Comparison of ENCODE assay signal across 1 cellular context in genomic region chr3:51637941-51638471, GRCh38.
TF ChIP-seq lines count a peak whose summit lies in the region.

No MANE protein-coding gene starts in this region.

TF ChIP-seq in HepG2, 621 proteins besides CTCF, POLR2A, EP300 and RAD21 (continued from another document and continues in another):
- TF ChIP-seq, protein P1, sequence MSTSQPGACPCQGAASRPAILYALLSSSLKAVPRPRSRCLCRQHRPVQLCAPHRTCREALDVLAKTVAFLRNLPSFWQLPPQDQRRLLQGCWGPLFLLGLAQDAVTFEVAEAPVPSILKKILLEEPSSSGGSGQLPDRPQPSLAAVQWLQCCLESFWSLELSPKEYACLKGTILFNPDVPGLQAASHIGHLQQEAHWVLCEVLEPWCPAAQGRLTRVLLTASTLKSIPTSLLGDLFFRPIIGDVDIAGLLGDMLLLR (CRISPR knock-in tag; IDR thresholded peaks at IDR 0.05) = no peak
- no peak for TF ChIP-seq SMARCC2 (IDR thresholded peaks at IDR 0.05)
- 0 out of 2 replicates have a peak, but pooled peaks have one; percentile 29 for TF ChIP-seq ZNF792 (CRISPR knock-in tag; IDR thresholded peaks at IDR 0.05)
- TF ChIP-seq, protein P2, sequence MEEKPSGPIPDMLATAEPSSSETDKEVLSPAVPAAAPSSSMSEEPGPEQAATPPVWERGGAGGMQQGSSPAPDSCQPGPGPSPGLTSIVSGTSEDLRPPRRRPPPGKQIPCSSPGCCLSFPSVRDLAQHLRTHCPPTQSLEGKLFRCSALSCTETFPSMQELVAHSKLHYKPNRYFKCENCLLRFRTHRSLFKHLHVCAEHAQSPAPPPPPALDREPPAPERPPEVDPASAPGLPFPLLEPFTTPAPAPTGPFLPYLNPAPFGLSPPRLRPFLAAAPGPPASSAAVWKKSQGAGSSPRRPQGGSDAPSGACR (CRISPR knock-in tag; IDR thresholded peaks at IDR 0.05) = no peak
- no peak for TF ChIP-seq ZNF136 (CRISPR knock-in tag; IDR thresholded peaks at IDR 0.05; ENCODE audit: low read depth)
- TF ChIP-seq TCF7 (IDR thresholded peaks at IDR 0.05; ENCODE audit: low read depth) = no peak
- no peak for TF ChIP-seq NKX3-1 (CRISPR knock-in tag; IDR thresholded peaks at IDR 0.05)
- TF ChIP-seq, protein P3, sequence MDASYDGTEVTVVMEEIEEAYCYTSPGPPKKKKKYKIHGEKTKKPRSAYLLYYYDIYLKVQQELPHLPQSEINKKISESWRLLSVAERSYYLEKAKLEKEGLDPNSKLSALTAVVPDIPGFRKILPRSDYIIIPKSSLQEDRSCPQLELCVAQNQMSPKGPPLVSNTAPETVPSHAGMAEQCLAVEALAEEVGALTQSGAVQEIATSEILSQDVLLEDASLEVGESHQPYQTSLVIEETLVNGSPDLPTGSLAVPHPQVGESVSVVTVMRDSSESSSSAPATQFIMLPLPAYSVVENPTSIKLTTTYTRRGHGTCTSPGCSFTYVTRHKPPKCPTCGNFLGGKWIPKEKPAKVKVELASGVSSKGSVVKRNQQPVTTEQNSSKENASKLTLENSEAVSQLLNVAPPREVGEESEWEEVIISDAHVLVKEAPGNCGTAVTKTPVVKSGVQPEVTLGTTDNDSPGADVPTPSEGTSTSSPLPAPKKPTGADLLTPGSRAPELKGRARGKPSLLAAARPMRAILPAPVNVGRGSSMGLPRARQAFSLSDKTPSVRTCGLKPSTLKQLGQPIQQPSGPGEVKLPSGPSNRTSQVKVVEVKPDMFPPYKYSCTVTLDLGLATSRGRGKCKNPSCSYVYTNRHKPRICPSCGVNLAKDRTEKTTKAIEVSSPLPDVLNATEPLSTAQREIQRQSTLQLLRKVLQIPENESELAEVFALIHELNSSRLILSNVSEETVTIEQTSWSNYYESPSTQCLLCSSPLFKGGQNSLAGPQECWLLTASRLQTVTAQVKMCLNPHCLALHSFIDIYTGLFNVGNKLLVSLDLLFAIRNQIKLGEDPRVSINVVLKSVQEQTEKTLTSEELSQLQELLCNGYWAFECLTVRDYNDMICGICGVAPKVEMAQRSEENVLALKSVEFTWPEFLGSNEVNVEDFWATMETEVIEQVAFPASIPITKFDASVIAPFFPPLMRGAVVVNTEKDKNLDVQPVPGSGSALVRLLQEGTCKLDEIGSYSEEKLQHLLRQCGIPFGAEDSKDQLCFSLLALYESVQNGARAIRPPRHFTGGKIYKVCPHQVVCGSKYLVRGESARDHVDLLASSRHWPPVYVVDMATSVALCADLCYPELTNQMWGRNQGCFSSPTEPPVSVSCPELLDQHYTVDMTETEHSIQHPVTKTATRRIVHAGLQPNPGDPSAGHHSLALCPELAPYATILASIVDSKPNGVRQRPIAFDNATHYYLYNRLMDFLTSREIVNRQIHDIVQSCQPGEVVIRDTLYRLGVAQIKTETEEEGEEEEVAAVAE (CRISPR knock-in tag; IDR thresholded peaks at IDR 0.05; ENCODE audit: borderline replicate concordance) = no peak
- TF ChIP-seq POLR2AphosphoS2 (IDR thresholded peaks at IDR 0.05; ENCODE audit: low read depth, low read length) = no peak
- TF ChIP-seq CC2D1A (CRISPR knock-in tag; IDR thresholded peaks at IDR 0.05) = no peak
- no peak for TF ChIP-seq ZNF543 (CRISPR knock-in tag; IDR thresholded peaks at IDR 0.05)
- TF ChIP-seq, protein P4, sequence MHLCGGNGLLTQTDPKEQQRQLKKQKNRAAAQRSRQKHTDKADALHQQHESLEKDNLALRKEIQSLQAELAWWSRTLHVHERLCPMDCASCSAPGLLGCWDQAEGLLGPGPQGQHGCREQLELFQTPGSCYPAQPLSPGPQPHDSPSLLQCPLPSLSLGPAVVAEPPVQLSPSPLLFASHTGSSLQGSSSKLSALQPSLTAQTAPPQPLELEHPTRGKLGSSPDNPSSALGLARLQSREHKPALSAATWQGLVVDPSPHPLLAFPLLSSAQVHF (CRISPR knock-in tag; IDR thresholded peaks at IDR 0.05) = no peak
- TF ChIP-seq DDIT3 (CRISPR knock-in tag; IDR thresholded peaks at IDR 0.05) = no peak
- TF ChIP-seq, protein P5, sequence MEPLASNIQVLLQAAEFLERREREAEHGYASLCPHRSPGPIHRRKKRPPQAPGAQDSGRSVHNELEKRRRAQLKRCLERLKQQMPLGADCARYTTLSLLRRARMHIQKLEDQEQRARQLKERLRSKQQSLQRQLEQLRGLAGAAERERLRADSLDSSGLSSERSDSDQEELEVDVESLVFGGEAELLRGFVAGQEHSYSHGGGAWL (CRISPR knock-in tag; IDR thresholded peaks at IDR 0.05) = 0 out of 2 replicates have a peak, but pooled peaks have one; percentile 32
- no peak for TF ChIP-seq ZNF720 (CRISPR knock-in tag; IDR thresholded peaks at IDR 0.05)
- TF ChIP-seq, protein P6, sequence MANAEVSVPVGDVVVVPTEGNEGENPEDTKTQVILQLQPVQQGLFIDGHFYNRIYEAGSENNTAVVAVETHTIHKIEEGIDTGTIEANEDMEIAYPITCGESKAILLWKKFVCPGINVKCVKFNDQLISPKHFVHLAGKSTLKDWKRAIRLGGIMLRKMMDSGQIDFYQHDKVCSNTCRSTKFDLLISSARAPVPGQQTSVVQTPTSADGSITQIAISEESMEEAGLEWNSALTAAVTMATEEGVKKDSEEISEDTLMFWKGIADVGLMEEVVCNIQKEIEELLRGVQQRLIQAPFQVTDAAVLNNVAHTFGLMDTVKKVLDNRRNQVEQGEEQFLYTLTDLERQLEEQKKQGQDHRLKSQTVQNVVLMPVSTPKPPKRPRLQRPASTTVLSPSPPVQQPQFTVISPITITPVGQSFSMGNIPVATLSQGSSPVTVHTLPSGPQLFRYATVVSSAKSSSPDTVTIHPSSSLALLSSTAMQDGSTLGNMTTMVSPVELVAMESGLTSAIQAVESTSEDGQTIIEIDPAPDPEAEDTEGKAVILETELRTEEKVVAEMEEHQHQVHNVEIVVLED (CRISPR knock-in tag; IDR thresholded peaks at IDR 0.05; ENCODE audit: borderline replicate concordance) = no peak
- no peak for TF ChIP-seq RXRA (CRISPR knock-in tag; IDR thresholded peaks at IDR 0.05)
- TF ChIP-seq NFE2 (CRISPR knock-in tag; IDR thresholded peaks at IDR 0.05) = no peak
- TF ChIP-seq HHEX (CRISPR knock-in tag; IDR thresholded peaks at IDR 0.05) = no peak
- no peak for TF ChIP-seq ATF7-NPFF (CRISPR knock-in tag; IDR thresholded peaks at IDR 0.05; ENCODE audit: low read depth)
- no peak for TF ChIP-seq ZNF496 (CRISPR knock-in tag; IDR thresholded peaks at IDR 0.05; ENCODE audit: insufficient replicate concordance)
- TF ChIP-seq HOXD1 (CRISPR knock-in tag; IDR thresholded peaks at IDR 0.05) = no peak
- TF ChIP-seq, protein P7, sequence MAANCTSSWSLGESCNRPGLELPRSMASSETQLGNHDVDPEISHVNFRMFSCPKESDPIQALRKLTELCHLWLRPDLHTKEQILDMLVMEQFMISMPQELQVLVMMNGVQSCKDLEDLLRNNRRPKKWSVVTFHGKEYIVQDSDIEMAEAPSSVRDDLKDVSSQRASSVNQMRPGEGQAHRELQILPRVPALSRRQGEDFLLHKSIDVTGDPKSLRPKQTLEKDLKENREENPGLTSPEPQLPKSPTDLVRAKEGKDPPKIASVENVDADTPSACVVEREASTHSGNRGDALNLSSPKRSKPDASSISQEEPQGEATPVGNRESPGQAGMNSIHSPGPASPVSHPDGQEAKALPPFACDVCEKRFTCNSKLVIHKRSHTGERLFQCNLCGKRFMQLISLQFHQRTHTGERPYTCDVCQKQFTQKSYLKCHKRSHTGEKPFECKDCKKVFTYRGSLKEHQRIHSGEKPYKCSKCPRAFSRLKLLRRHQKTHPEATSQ (CRISPR knock-in tag; IDR thresholded peaks at IDR 0.05; ENCODE audit: borderline replicate concordance) = no peak
- TF ChIP-seq PLRG1 (conservative IDR thresholded peaks at IDR 0.05) = no peak
- TF ChIP-seq ZNF160 (CRISPR knock-in tag; IDR thresholded peaks at IDR 0.05) = no peak
- TF ChIP-seq ZNF776 (CRISPR knock-in tag; IDR thresholded peaks at IDR 0.05) = no peak
- no peak for TF ChIP-seq MED13 (CRISPR knock-in tag; IDR thresholded peaks at IDR 0.05)
- TF ChIP-seq ZNF816 (CRISPR knock-in tag; IDR thresholded peaks at IDR 0.05; ENCODE audit: borderline replicate concordance) = no peak
- TF ChIP-seq FUBP1 (CRISPR knock-in tag; IDR thresholded peaks at IDR 0.05; ENCODE audit: borderline replicate concordance) = no peak
- TF ChIP-seq ZNF446 (CRISPR knock-in tag; IDR thresholded peaks at IDR 0.05) = no peak
- no peak for TF ChIP-seq RARG (CRISPR knock-in tag; IDR thresholded peaks at IDR 0.05; ENCODE audit: low read depth)
- no peak for TF ChIP-seq THYN1 (CRISPR knock-in tag; IDR thresholded peaks at IDR 0.05; ENCODE audit: borderline replicate concordance, low read depth)
- no peak for TF ChIP-seq BRCA1 (CRISPR knock-in tag; IDR thresholded peaks at IDR 0.05)
- no peak for TF ChIP-seq ESRRA (CRISPR knock-in tag; IDR thresholded peaks at IDR 0.05; ENCODE audit: low read depth)
- TF ChIP-seq, protein P8, sequence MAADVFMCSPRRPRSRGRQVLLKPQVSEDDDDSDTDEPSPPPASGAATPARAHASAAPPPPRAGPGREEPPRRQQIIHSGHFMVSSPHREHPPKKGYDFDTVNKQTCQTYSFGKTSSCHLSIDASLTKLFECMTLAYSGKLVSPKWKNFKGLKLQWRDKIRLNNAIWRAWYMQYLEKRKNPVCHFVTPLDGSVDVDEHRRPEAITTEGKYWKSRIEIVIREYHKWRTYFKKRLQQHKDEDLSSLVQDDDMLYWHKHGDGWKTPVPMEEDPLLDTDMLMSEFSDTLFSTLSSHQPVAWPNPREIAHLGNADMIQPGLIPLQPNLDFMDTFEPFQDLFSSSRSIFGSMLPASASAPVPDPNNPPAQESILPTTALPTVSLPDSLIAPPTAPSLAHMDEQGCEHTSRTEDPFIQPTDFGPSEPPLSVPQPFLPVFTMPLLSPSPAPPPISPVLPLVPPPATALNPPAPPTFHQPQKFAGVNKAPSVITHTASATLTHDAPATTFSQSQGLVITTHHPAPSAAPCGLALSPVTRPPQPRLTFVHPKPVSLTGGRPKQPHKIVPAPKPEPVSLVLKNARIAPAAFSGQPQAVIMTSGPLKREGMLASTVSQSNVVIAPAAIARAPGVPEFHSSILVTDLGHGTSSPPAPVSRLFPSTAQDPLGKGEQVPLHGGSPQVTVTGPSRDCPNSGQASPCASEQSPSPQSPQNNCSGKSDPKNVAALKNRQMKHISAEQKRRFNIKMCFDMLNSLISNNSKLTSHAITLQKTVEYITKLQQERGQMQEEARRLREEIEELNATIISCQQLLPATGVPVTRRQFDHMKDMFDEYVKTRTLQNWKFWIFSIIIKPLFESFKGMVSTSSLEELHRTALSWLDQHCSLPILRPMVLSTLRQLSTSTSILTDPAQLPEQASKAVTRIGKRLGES (CRISPR knock-in tag; IDR thresholded peaks at IDR 0.05; ENCODE audit: borderline replicate concordance) = no peak
- TF ChIP-seq KDM3A (CRISPR knock-in tag; IDR thresholded peaks at IDR 0.05; ENCODE audit: low read depth) = no peak
- TF ChIP-seq HNRNPUL1 (IDR thresholded peaks at IDR 0.05; ENCODE audit: low read depth, low read length) = no peak
- TF ChIP-seq MEF2D (CRISPR knock-in tag; IDR thresholded peaks at IDR 0.05) = no peak
- TF ChIP-seq WIZ (CRISPR knock-in tag; IDR thresholded peaks at IDR 0.05) = no peak
- no peak for TF ChIP-seq GFI1 (CRISPR knock-in tag; IDR thresholded peaks at IDR 0.05; ENCODE audit: borderline replicate concordance)
- TF ChIP-seq, protein P9, sequence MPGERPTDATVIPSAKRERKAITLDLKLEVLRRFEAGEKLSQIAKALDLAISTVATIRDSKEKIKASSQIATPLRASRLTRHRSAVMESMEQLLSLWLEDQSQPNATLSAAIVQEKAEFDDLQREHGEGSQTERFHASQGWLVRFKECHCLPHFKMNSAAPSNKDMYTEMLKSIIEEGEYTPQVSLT (CRISPR knock-in tag; IDR thresholded peaks at IDR 0.05; ENCODE audit: borderline replicate concordance, low read depth) = no peak
- TF ChIP-seq, protein P10, sequence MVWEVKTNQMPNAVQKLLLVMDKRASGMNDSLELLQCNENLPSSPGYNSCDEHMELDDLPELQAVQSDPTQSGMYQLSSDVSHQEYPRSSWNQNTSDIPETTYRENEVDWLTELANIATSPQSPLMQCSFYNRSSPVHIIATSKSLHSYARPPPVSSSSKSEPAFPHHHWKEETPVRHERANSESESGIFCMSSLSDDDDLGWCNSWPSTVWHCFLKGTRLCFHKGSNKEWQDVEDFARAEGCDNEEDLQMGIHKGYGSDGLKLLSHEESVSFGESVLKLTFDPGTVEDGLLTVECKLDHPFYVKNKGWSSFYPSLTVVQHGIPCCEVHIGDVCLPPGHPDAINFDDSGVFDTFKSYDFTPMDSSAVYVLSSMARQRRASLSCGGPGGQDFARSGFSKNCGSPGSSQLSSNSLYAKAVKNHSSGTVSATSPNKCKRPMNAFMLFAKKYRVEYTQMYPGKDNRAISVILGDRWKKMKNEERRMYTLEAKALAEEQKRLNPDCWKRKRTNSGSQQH (CRISPR knock-in tag; IDR thresholded peaks at IDR 0.05; ENCODE audit: low read depth) = no peak
- no peak for TF ChIP-seq MTF1 (CRISPR knock-in tag; IDR thresholded peaks at IDR 0.05)
- no peak for TF ChIP-seq SRSF9 (IDR thresholded peaks at IDR 0.05; ENCODE audit: borderline replicate concordance, insufficient read depth, low read depth, low read length, poor library complexity, severe bottlenecking)
- TF ChIP-seq PHF21A (CRISPR knock-in tag; IDR thresholded peaks at IDR 0.05) = no peak
- TF ChIP-seq ZNF556 (CRISPR knock-in tag; IDR thresholded peaks at IDR 0.05; ENCODE audit: borderline replicate concordance) = no peak
- TF ChIP-seq MATR3 (CRISPR knock-in tag; IDR thresholded peaks at IDR 0.05) = no peak
- TF ChIP-seq PLSCR1 (CRISPR knock-in tag; IDR thresholded peaks at IDR 0.05; ENCODE audit: borderline replicate concordance) = no peak
- no peak for TF ChIP-seq MAFK (conservative IDR thresholded peaks at IDR 0.05 in 1 of 2, IDR thresholded peaks at IDR 0.05 in 1 of 2; ENCODE audit: low read length in 2 of 2)
